8 cellular contexts compared by ENCODE assay signal in the genomic region with DNA sequence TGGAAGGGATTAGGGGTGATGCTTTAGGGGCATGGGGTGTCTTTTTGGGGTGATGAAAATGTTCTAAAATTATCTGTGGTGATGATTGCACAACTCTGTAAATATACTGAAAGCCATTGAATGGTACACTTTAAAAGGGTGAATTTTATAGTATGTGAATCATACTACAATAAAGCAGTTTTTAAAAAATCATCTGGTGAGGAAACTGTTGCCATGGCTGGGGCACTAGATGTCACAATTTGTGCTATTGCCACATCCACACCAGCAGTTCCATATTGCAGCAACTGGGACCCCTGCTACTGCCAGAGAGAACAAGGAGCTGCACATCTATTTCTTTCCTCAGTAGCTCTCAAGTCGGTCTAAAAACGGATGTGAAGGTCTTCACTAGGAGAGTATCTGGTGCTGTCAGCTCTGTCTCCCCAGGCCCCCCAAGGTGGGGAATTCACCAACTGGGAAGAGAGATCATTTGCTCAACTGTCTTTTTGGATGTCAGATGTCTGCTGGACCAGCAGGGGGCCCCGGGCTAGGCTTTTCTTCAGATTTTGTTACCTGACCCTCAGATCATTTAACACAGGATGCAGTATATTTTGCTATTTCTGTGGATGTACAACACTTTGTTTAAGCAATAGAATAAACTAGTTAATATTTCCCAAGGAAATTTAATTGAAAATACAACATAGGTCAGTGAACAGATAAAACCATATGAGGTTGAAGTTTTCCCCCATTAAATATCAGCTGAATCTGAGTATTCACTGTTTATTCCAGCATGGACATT. TPM values are rescaled to one million over a fixed set of nuclear protein-coding genes. Genes with fewer than 3 reads are reported as not detected.
A peak's percentile ranks its signal among the peaks of the same experiment; 100 is the strongest.
DNase-seq lines count a peak whose midpoint lies in the region; ATAC-seq, FAIRE-seq and TF ChIP-seq lines count a peak whose summit lies in the region.

No MANE protein-coding gene starts in this region.

- TF ChIP-seq CTCF in CD8-positive, alpha-beta T cell (IDR thresholded peaks at IDR 0.05) = peak; percentile 73
- TF ChIP-seq CTCF in WERI-Rb-1 (IDR thresholded peaks at IDR 0.05; ENCODE audit: low read depth, low read length) (peak; percentile 65), fibroblast of the aortic adventitia (IDR thresholded peaks at IDR 0.05; ENCODE audit: insufficient read depth, low read length) (peak; percentile 67)

- POLR2A ChIA-PET in CD8-positive, alpha-beta T cell (lab: Charles Lee) = interaction anchor here (0.7 kb wide), 1 partner anchor 16 kb away, joined by 3 read pairs; no protein-coding TSS in a partner anchor

- H3K4me1 ChIP-seq in CD8-positive, alpha-beta T cell (ENCODE audit: insufficient read depth, low read length) = no peaks in the 10 kb centered on the region

- no peaks in the 10 kb centered on the region for H3K4me1 Mint-ChIP-seq in CD8-positive, alpha-beta T cell (ENCODE audit: low read depth)

- H3K27me3 ChIP-seq in CD8-positive, alpha-beta T cell (ENCODE audit: insufficient read depth, low read length) = no peaks in the 10 kb centered on the region
- no peaks in the 10 kb centered on the region for H3K27me3 ChIP-seq in WERI-Rb-1 (ENCODE audit: insufficient read depth, low read depth, severe bottlenecking)

- no peak overlapping the region for H3K27ac ChIP-seq in CD8-positive, alpha-beta T cell (ENCODE audit: low read depth, low read length)
- H3K27ac ChIP-seq in WERI-Rb-1 = no peak overlapping the region

- DNase-seq in CD8-positive, alpha-beta T cell = peak in 5 of 7 experiments; percentile 5 to 38 (median 32)
- DNase-seq in HTR-8/SVneo (ENCODE audit: insufficient read length, low spot score) (peak; percentile 26), WERI-Rb-1 (peak; percentile 33), fibroblast of the aortic adventitia (ENCODE audit: low read depth) (peak; percentile 25), NCI-H1048 (lab: John Stamatoyannopoulos, UW) (no peak), NCI-H2227 (lab: John Stamatoyannopoulos, UW; ENCODE audit: unreplicated experiment) (no peak)
- peak; percentile 39 for DNase-seq in stimulated activated naive CD8-positive, alpha-beta T cell treated with anti-CD3 and anti-CD28 coated beads, Interleukin-15, Interleukin-2, amounts not matched to agents 100 U/mL and 50 U/mL, for 24 hours

- no peaks in the 10 kb centered on the region for H3K36me3 Mint-ChIP-seq in CD8-positive, alpha-beta T cell

- CTCF ChIA-PET in CD8-positive, alpha-beta T cell (lab: Charles Lee) = interaction anchor here (0.7 to 2.6 kb wide), 20 partner anchors 9 to 472 kb away, joined by 3 to 13 read pairs (median 5); no protein-coding TSS in a partner anchor

- FAIRE-seq in HTR-8/SVneo (lab: Jason Lieb, UNC) = no peak

- no peaks in the 10 kb centered on the region for H3K27me3 Mint-ChIP-seq in CD8-positive, alpha-beta T cell (ENCODE audit: low read depth)

- no peak overlapping the region for H3K4me3 Mint-ChIP-seq in CD8-positive, alpha-beta T cell

- H3K9me3 Mint-ChIP-seq in CD8-positive, alpha-beta T cell = peaks cover 3% of the 10 kb centered on the region

- intact Hi-C loops in CD8-positive, alpha-beta T cell (cut with DNase I, micrococcal nuclease) = loop anchor here (1.0 to 10.0 kb wide), 4 partner anchors 156 to 602 kb away; no protein-coding TSS in a partner anchor

- no peaks in the 10 kb centered on the region for H3K36me3 ChIP-seq in CD8-positive, alpha-beta T cell (ENCODE audit: insufficient read depth, low read length)
- no peaks in the 10 kb centered on the region for H3K36me3 ChIP-seq in WERI-Rb-1

- no peak overlapping the region for H3K4me3 ChIP-seq in CD8-positive, alpha-beta T cell (ENCODE audit: low read depth, low read length)
- no peak overlapping the region for H3K4me3 ChIP-seq in WERI-Rb-1 (ENCODE audit: low read depth, low read length)
- H3K4me3 ChIP-seq in fibroblast of the aortic adventitia (ENCODE audit: low read depth, low read length) = no peak overlapping the region

- H3K9me3 ChIP-seq in CD8-positive, alpha-beta T cell (ENCODE audit: low read length) = no peaks in the 10 kb centered on the region
- H3K9me3 ChIP-seq in WERI-Rb-1 (ENCODE audit: severe bottlenecking) = peaks cover 2% of the 10 kb centered on the region

- no peak overlapping the region for H3K27ac Mint-ChIP-seq in CD8-positive, alpha-beta T cell

- no peak for ATAC-seq in CD8-positive, alpha-beta T cell
- no peak for ATAC-seq in stimulated activated naive CD8-positive, alpha-beta T cell treated with anti-CD3 and anti-CD28 coated beads, Interleukin-15, Interleukin-2, amounts not matched to agents 100 U/mL and 50 U/mL, for 24 hours
- no peak for ATAC-seq in HG03442 (IDR thresholded peaks at IDR 0.05; ENCODE audit: unreplicated experiment)

RNA-seq across cellular contexts. Expression of a gene that starts 13.2 kb away (rescaled TPM):
- total RNA-seq in CD8-positive, alpha-beta T cell = under 1 TPM; 0.16 to 0.17 TPM
- total RNA-seq in fibroblast of the aortic adventitia (ENCODE audit: low replicate concordance) = 1.7 and 7.5 TPM in 2 replicates

Comparison
In these comparisons a context has a peak if more than half of its experiments do, and no peak if none do; other contexts are left out.
1. DNase-seq: peak in CD8-positive, alpha-beta T cell (5 of 7), HTR-8/SVneo (single experiment), WERI-Rb-1 (single experiment), fibroblast of the aortic adventitia (single experiment) and stimulated activated naive CD8-positive, alpha-beta T cell treated with anti-CD3 and anti-CD28 coated beads, Interleukin-15, Interleukin-2, amounts not matched to agents 100 U/mL and 50 U/mL, for 24 hours (single experiment); none in NCI-H1048 (single experiment) and NCI-H2227 (single experiment).
2. Peak in every context shown above with its lines, with median percentiles within 50 percentile points of each other: CTCF ChIP-seq.